Comparison of ENCODE assay signal across 14 cellular contexts in the genomic region with DNA sequence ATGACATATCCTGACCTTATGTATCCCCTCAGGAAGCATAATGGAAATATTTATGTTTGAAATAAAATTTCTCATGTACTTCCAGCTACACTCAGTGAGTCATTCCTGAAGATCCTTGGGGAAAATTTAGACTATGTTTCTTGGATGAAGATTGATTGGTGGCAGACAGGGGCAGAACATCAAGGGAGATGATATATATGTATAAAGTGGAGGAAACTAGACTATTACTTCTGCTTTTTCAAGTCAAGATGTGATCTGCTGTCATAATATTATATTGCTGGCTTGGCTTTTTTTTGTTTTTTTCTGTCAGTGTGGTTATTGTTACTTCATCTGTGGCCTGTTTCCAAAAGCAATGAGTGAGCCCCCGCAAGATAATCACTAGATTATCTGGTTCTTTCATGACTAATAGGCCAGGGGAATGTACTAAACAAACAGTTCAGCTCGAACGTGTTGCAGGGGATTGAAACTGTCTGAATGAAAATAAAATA.
DNase-seq lines count a peak whose midpoint lies in the region; ATAC-seq, FAIRE-seq and TF ChIP-seq lines count a peak whose summit lies in the region.
"Had no signal": no experiment of that assay in that cellular context is flagged by ENCODE, and none has a peak within 500 bp of the region (broad histone marks: within the 10 kb centered on the region; RNA-seq: fewer than 3 reads in every experiment).

No MANE protein-coding gene starts in this region.

- SMC1A ChIA-PET in GM12878 (lab: Charles Lee; ENCODE audit: uncharacterized antibody, unreplicated experiment): no interaction called here

- TF ChIP-seq CTCF in GM12878 (IDR thresholded peaks at IDR 0.05 in 2 of 3, conservative IDR thresholded peaks at IDR 0.05 in 1 of 3; ENCODE audit: control insufficient read depth in 2 of 3, extremely low read depth in 1 of 3, insufficient read depth in 1 of 3, low read depth in 3 of 3, low read length in 3 of 3): no peak

- no peak overlapping the region for H3K4me2 ChIP-seq in GM12878 (ENCODE audit: control insufficient read depth, insufficient read depth)

- H3K27me3 ChIP-seq in GM12878 (replicated peaks in 1 of 2; ENCODE audit: control insufficient read depth in 2 of 2, insufficient read depth in 2 of 2, low read length in 1 of 2): no peaks in the 10 kb centered on the region
- H3K27me3 ChIP-seq: colonic mucosa had no signal

- no peaks in the 10 kb centered on the region for H3K36me3 ChIP-seq in GM12878 (ENCODE audit: control insufficient read depth in 2 of 2, insufficient read depth in 2 of 2, low read length in 1 of 2)
- H3K36me3 ChIP-seq: colonic mucosa had no signal

- POLR2A ChIA-PET in GM12878 (lab: Charles Lee): no interaction called here

- DNase-seq in AG08396 (ENCODE audit: low spot score) (peak; percentile 46), Kasumi-1 (lab: John Stamatoyannopoulos, UW) (peak; percentile 61), GM12878 (ENCODE audit: low read depth, low spot score) (no peak), kidney glomerular epithelial cell (lab: John Stamatoyannopoulos, UW) (peak; percentile 77), GM19238 (ENCODE audit: insufficient read length, low spot score) (no peak), putamen (ENCODE audit: low spot score) (no peak), UCSD-AML1 (lab: John Stamatoyannopoulos, UW; ENCODE audit: unreplicated experiment) (no peak), frontal cortex (ENCODE audit: low spot score in 2 of 2) (no peak)
- DNase-seq: CD4-positive, CD25-positive, alpha-beta regulatory T cell; colonic mucosa; islet precursor cell; NCI-H2029 had no signal

- no peak overlapping the region for H2AFZ ChIP-seq in GM12878 (ENCODE audit: control insufficient read depth, low read depth, low read length)

- no TSS peak for BruUV-seq in GM12878 (replicated peaks; lab: Mats Ljungman, UMichigan)

- WGBS in GM12878 (ENCODE audit: insufficient coverage, insufficient replicate concordance, low lambda C conversion rate, missing lambda C conversion rate): 55% methylated on average over 3 of the region's 3 CpGs

- H3K79me2 ChIP-seq in GM12878 (ENCODE audit: control insufficient read depth, insufficient read depth, low read length): no peaks in the 10 kb centered on the region

- H3K9me3 ChIP-seq in GM12878 (replicated peaks; ENCODE audit: control insufficient read depth, insufficient read depth, low read length): no peaks in the 10 kb centered on the region; the same call in 2 of the 3 replicates
- H3K9me3 ChIP-seq: colonic mucosa had no signal

- RAD21 ChIA-PET in GM12878 (lab: Charles Lee; ENCODE audit: unreplicated experiment): no interaction called here

- FAIRE-seq in GM12878 (lab: Jason Lieb, UNC): no peak
- no peak for FAIRE-seq in frontal cortex (lab: Jason Lieb, UNC)

- H3K4me1 ChIP-seq in GM12878 (ENCODE audit: control insufficient read depth, insufficient read depth, low read length): no peaks in the 10 kb centered on the region
- H3K4me1 ChIP-seq: colonic mucosa had no signal

- H3K27ac ChIP-seq in GM12878 (ENCODE audit: control insufficient read depth, insufficient read depth): no peak overlapping the region
- H3K27ac ChIP-seq: colonic mucosa had no signal

- H3K9ac ChIP-seq in GM12878 (ENCODE audit: control insufficient read depth, insufficient read depth, low read length): no peak overlapping the region

- intact Hi-C loops in GM12878 (cut with micrococcal nuclease; ENCODE audit: unreplicated experiment): no loop called here

- CTCF ChIA-PET in GM12878 (lab: Yijun Ruan, JAX): no interaction called here

- ATAC-seq in GM12878: 0 out of 3 replicates have a peak, but pooled peaks have one; percentile 17
- ATAC-seq: stimulated activated effector memory CD8-positive, alpha-beta T cell treated with anti-CD3 and anti-CD28 coated beads, Interleukin-12 subunit alpha, Interleukin-12 subunit beta, amount 100 ng/mL, for 72 hours had no signal

- no peak for TF ChIP-seq RAD21 in GM12878 (IDR thresholded peaks at IDR 0.05; ENCODE audit: insufficient read depth, low read depth, low read length)

- in situ Hi-C loops in GM12878 (cut with MboI): no loop called here

- TF ChIP-seq POLR2A in GM12878 (IDR thresholded peaks at IDR 0.05; ENCODE audit: low read depth, low read length): no peak

- no peaks in the 10 kb centered on the region for H4K20me1 ChIP-seq in GM12878 (ENCODE audit: control insufficient read depth, insufficient read depth)

- TF ChIP-seq EP300 in GM12878 (IDR thresholded peaks at IDR 0.05; ENCODE audit: borderline replicate concordance in 1 of 2, control insufficient read depth in 1 of 2, low read depth in 2 of 2, low read length in 2 of 2): no peak

- no peak overlapping the region for H3K4me3 ChIP-seq in GM12878
- H3K4me3 ChIP-seq: colonic mucosa, skin epidermis had no signal

TF ChIP-seq in GM12878, 131 proteins besides CTCF, POLR2A, EP300 and RAD21 (continues in another document):
- TF ChIP-seq IKZF2 (IDR thresholded peaks at IDR 0.05) (no peak), ASH2L (IDR thresholded peaks at IDR 0.05; ENCODE audit: borderline replicate concordance, low read depth) (no peak), SP1 (IDR thresholded peaks at IDR 0.05; ENCODE audit: low read depth, low read length) (no peak), NRF1 (conservative IDR thresholded peaks at IDR 0.05; ENCODE audit: low read depth, low read length) (no peak), SIX5 (IDR thresholded peaks at IDR 0.05; ENCODE audit: low read depth, low read length, severe bottlenecking) (no peak), RFX5 (IDR thresholded peaks at IDR 0.05; ENCODE audit: low read depth, low read length) (no peak), SREBF2 (IDR thresholded peaks at IDR 0.05; ENCODE audit: low read length) (no peak), SMAD5 (IDR thresholded peaks at IDR 0.05; ENCODE audit: low read depth) (no peak), TCF7 (IDR thresholded peaks at IDR 0.05; ENCODE audit: borderline replicate concordance) (no peak), RUNX3 (IDR thresholded peaks at IDR 0.05; ENCODE audit: low read length) (peak; percentile 49; the same call in 1 of the 2 replicates), CBX5 (IDR thresholded peaks at IDR 0.05; ENCODE audit: low read depth) (no peak), BCL11A (IDR thresholded peaks at IDR 0.05; ENCODE audit: low read depth, low read length) (no peak), ZBTB33 (IDR thresholded peaks at IDR 0.05) (no peak), CREM (IDR thresholded peaks at IDR 0.05; ENCODE audit: low read depth) (0 out of 2 replicates have a peak, but pooled peaks have one; percentile 13)
- TF ChIP-seq, protein P1, sequence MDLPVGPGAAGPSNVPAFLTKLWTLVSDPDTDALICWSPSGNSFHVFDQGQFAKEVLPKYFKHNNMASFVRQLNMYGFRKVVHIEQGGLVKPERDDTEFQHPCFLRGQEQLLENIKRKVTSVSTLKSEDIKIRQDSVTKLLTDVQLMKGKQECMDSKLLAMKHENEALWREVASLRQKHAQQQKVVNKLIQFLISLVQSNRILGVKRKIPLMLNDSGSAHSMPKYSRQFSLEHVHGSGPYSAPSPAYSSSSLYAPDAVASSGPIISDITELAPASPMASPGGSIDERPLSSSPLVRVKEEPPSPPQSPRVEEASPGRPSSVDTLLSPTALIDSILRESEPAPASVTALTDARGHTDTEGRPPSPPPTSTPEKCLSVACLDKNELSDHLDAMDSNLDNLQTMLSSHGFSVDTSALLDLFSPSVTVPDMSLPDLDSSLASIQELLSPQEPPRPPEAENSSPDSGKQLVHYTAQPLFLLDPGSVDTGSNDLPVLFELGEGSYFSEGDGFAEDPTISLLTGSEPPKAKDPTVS (IDR thresholded peaks at IDR 0.05; ENCODE audit: low read depth, low read length): no peak
- TF ChIP-seq, protein P2, sequence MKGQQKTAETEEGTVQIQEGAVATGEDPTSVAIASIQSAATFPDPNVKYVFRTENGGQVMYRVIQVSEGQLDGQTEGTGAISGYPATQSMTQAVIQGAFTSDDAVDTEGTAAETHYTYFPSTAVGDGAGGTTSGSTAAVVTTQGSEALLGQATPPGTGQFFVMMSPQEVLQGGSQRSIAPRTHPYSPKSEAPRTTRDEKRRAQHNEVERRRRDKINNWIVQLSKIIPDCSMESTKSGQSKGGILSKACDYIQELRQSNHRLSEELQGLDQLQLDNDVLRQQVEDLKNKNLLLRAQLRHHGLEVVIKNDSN (IDR thresholded peaks at IDR 0.05; ENCODE audit: borderline replicate concordance, extremely low read length, insufficient read depth, low read depth, low read length): no peak

Comparison
In these comparisons a context has a peak if more than half of its experiments do, and no peak if none do; other contexts are left out.
1. DNase-seq: peak in AG08396 (single experiment), Kasumi-1 (2 of 2) and kidney glomerular epithelial cell (single experiment); none in GM12878 (single experiment), GM19238 (single experiment), putamen (single experiment), UCSD-AML1 (single experiment) and frontal cortex (0 of 2).